8 cellular contexts compared by ENCODE assay signal in the genomic region with DNA sequence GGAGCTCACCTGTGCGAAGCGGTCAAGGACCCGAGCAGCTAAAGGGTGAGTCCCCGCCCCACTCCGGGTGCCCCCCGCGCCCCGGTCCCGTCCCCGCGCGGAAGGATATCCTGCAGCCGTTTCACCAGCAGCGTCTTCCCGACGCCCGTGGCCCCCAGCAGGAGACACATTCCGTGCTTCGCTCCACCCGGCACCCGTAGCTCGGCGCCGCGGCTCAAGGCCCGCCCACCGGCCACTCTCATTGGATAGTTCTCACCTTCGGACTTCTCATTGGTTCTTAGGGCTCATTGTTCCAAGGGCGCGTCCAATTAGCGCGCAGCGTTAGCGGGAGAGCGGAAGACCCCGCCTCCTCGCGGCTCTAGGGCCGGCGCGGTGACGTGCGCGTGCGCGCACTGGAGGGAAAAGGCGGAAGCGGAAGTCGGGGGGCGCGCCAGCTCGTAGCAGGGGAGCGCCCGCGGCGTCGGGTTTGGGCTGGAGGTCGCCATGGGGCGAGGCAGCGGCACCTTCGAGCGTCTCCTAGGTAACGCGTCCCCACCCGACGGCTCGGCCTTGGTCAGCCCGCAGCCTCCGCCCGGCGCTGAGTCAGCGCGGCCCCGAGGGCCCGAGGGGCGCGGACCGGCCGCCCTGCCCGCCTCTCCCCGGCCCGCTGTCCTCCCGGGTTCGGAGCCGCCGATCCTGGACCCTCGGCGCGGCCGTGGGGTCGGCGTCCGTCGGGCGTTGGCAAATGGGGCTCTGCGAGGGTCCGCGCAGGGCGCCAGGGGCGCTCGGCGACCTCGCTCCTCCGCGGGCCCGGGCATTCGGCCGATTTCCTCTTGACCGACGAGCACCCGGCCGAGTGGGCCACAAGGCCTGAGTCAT. TPM values are rescaled to one million over a fixed set of nuclear protein-coding genes. Genes with fewer than 3 reads are reported as not detected.
DNase-seq lines count a peak whose midpoint lies in the region; ATAC-seq and TF ChIP-seq lines count a peak whose summit lies in the region.

A gene with protein sequence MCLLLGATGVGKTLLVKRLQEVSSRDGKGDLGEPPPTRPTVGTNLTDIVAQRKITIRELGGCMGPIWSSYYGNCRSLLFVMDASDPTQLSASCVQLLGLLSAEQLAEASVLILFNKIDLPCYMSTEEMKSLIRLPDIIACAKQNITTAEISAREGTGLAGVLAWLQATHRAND (minus strand): TSS at position 214 of the 858 bp plus-strand sequence. CDS start 44 bp downstream, at position 170.
A gene with protein sequence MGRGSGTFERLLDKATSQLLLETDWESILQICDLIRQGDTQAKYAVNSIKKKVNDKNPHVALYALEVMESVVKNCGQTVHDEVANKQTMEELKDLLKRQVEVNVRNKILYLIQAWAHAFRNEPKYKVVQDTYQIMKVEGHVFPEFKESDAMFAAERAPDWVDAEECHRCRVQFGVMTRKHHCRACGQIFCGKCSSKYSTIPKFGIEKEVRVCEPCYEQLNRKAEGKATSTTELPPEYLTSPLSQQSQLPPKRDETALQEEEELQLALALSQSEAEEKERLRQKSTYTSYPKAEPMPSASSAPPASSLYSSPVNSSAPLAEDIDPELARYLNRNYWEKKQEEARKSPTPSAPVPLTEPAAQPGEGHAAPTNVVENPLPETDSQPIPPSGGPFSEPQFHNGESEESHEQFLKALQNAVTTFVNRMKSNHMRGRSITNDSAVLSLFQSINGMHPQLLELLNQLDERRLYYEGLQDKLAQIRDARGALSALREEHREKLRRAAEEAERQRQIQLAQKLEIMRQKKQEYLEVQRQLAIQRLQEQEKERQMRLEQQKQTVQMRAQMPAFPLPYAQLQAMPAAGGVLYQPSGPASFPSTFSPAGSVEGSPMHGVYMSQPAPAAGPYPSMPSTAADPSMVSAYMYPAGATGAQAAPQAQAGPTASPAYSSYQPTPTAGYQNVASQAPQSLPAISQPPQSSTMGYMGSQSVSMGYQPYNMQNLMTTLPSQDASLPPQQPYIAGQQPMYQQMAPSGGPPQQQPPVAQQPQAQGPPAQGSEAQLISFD (plus strand): TSS at position 428 of the 858 bp plus-strand sequence. CDS start 56 bp downstream, at position 484.

- H3K4me3 Mint-ChIP-seq in activated T-helper 2 cell treated with anti-CD3 and anti-CD28 coated beads, Interferon-gamma antibody, Interleukin-2, Interleukin-4, amounts not matched to agents 10 μg/mL and 5 μg/mL and 100 μg/mL, durations not matched to agents 14 hours and 24 hours and 36 hours (ENCODE audit: low read depth) = peak within 1 kb of the TSS; percentile 94
- peak within 1 kb of the TSS; percentile 88 to 99 (median 96) for H3K4me3 Mint-ChIP-seq in naive thymus-derived CD4-positive, alpha-beta T cell
- H3K4me3 Mint-ChIP-seq in stimulated activated naive B cell treated with anti-CD40 and anti-IgM and Interleukin-4, amounts not matched to agents 10 μg/mL and 1 μg/mL and 100 μg/mL, for 72 hours = peak within 1 kb of the TSS; percentile 84 to 85

- H3K36me3 ChIP-seq in RWPE2 (ENCODE audit: low read depth) (peaks cover 34% of the 10 kb centered on the region), fibroblast of lung (ENCODE audit: control insufficient read depth, insufficient read depth, low read length) (peaks cover 30% of the 10 kb centered on the region)
- H3K36me3 ChIP-seq in naive thymus-derived CD4-positive, alpha-beta T cell (ENCODE audit: control insufficient read depth in 2 of 3, insufficient read depth in 3 of 3, low read length in 3 of 3) = peaks cover 6 to 40% (median 16%) of the 10 kb centered on the region in 3 experiments

- DNase-seq in EH (ENCODE audit: low read depth) (peak; percentile 98), H4 (ENCODE audit: low spot score) (peak; percentile 98), LoVo (ENCODE audit: low spot score) (peak; percentile 98), RWPE2 (ENCODE audit: low spot score) (peak; percentile 96), fibroblast of lung (ENCODE audit: low read depth in 2 of 2) (peak; percentile 99 to 100)
- peak; percentile 98 for DNase-seq in activated T-helper 2 cell treated with anti-CD3 and anti-CD28 coated beads, Interferon-gamma antibody, Interleukin-2, Interleukin-4, amounts not matched to agents 10 μg/mL and 5 μg/mL and 100 μg/mL, durations not matched to agents 14 hours and 24 hours and 36 hours (ENCODE audit: low spot score)
- peak; percentile 91 to 98 (median 97) for DNase-seq in naive thymus-derived CD4-positive, alpha-beta T cell
- peak; percentile 98 for DNase-seq in stimulated activated naive B cell treated with anti-CD40 and anti-IgM and Interleukin-4, amounts not matched to agents 10 μg/mL and 1 μg/mL and 100 μg/mL, for 72 hours

- H3K27me3 ChIP-seq in RWPE2 (ENCODE audit: insufficient read depth, poor library complexity, severe bottlenecking) = no peaks in the 10 kb centered on the region
- H3K27me3 ChIP-seq in fibroblast of lung (ENCODE audit: control insufficient read depth, insufficient read depth, low read length) = no peaks in the 10 kb centered on the region
- no peaks in the 10 kb centered on the region for H3K27me3 ChIP-seq in naive thymus-derived CD4-positive, alpha-beta T cell (ENCODE audit: control insufficient read depth in 2 of 2, insufficient read depth in 2 of 2, low read length in 2 of 2)

- no peak for TF ChIP-seq CTCF in RWPE2 (IDR thresholded peaks at IDR 0.05; ENCODE audit: poor library complexity, severe bottlenecking)
- TF ChIP-seq CTCF in fibroblast of lung (conservative IDR thresholded peaks at IDR 0.05 in 1 of 2, IDR thresholded peaks at IDR 0.05 in 1 of 2; ENCODE audit: low read depth in 1 of 2, low read length in 2 of 2) = no peak

- no peaks in the 10 kb centered on the region for H3K9me3 Mint-ChIP-seq in activated T-helper 2 cell treated with anti-CD3 and anti-CD28 coated beads, Interferon-gamma antibody, Interleukin-2, Interleukin-4, amounts not matched to agents 10 μg/mL and 5 μg/mL and 100 μg/mL, durations not matched to agents 14 hours and 24 hours and 36 hours
- peaks cover 0 to 4% (median 0%) of the 10 kb centered on the region in 11 donors for H3K9me3 Mint-ChIP-seq in naive thymus-derived CD4-positive, alpha-beta T cell
- H3K9me3 Mint-ChIP-seq in stimulated activated naive B cell treated with anti-CD40 and anti-IgM and Interleukin-4, amounts not matched to agents 10 μg/mL and 1 μg/mL and 100 μg/mL, for 72 hours = no peaks in the 10 kb centered on the region

- intact Hi-C loops in activated T-helper 2 cell treated with anti-CD3 and anti-CD28 coated beads, Interferon-gamma antibody, Interleukin-2, Interleukin-4, amounts not matched to agents 10 μg/mL and 5 μg/mL and 100 μg/mL, durations not matched to agents 14 hours and 24 hours and 36 hours (cut with micrococcal nuclease) = no loop called here
- intact Hi-C loops in naive thymus-derived CD4-positive, alpha-beta T cell (cut with micrococcal nuclease) = loop anchor here (1.0 to 10.0 kb wide), 12 partner anchors 17 to 413 kb away; a partner anchor contains a TSS

- peaks cover 68% of the 10 kb centered on the region for H3K79me2 ChIP-seq in fibroblast of lung (ENCODE audit: control insufficient read depth, insufficient read depth, low read length)

- H3K4me1 ChIP-seq in RWPE2 (ENCODE audit: insufficient read depth, poor library complexity, severe bottlenecking) (peaks cover 7% of the 10 kb centered on the region), fibroblast of lung (ENCODE audit: control insufficient read depth, extremely low read depth, insufficient read depth, low read length) (peaks cover 12% of the 10 kb centered on the region)
- H3K4me1 ChIP-seq in naive thymus-derived CD4-positive, alpha-beta T cell (ENCODE audit: control insufficient read depth in 2 of 2, insufficient read depth in 2 of 2, low read length in 2 of 2) = peaks cover 22 to 24% of the 10 kb centered on the region in 2 donors

- peaks cover 26% of the 10 kb centered on the region for H3K4me1 Mint-ChIP-seq in activated T-helper 2 cell treated with anti-CD3 and anti-CD28 coated beads, Interferon-gamma antibody, Interleukin-2, Interleukin-4, amounts not matched to agents 10 μg/mL and 5 μg/mL and 100 μg/mL, durations not matched to agents 14 hours and 24 hours and 36 hours (ENCODE audit: low read depth)
- H3K4me1 Mint-ChIP-seq in naive thymus-derived CD4-positive, alpha-beta T cell = peaks cover 22 to 49% (median 40%) of the 10 kb centered on the region in 7 donors
- H3K4me1 Mint-ChIP-seq in stimulated activated naive B cell treated with anti-CD40 and anti-IgM and Interleukin-4, amounts not matched to agents 10 μg/mL and 1 μg/mL and 100 μg/mL, for 72 hours = peaks cover 32 to 44% of the 10 kb centered on the region in 2 donors

- peaks cover 46% of the 10 kb centered on the region for H3K36me3 Mint-ChIP-seq in activated T-helper 2 cell treated with anti-CD3 and anti-CD28 coated beads, Interferon-gamma antibody, Interleukin-2, Interleukin-4, amounts not matched to agents 10 μg/mL and 5 μg/mL and 100 μg/mL, durations not matched to agents 14 hours and 24 hours and 36 hours (ENCODE audit: low read depth)
- H3K36me3 Mint-ChIP-seq in naive thymus-derived CD4-positive, alpha-beta T cell = peaks cover 4 to 16% (median 5%) of the 10 kb centered on the region in 5 donors
- peaks cover 28 to 43% of the 10 kb centered on the region in 2 donors for H3K36me3 Mint-ChIP-seq in stimulated activated naive B cell treated with anti-CD40 and anti-IgM and Interleukin-4, amounts not matched to agents 10 μg/mL and 1 μg/mL and 100 μg/mL, for 72 hours

- H3K27ac Mint-ChIP-seq in activated T-helper 2 cell treated with anti-CD3 and anti-CD28 coated beads, Interferon-gamma antibody, Interleukin-2, Interleukin-4, amounts not matched to agents 10 μg/mL and 5 μg/mL and 100 μg/mL, durations not matched to agents 14 hours and 24 hours and 36 hours = peak within 1 kb of the TSS; percentile 93
- H3K27ac Mint-ChIP-seq in naive thymus-derived CD4-positive, alpha-beta T cell = peak within 1 kb of the TSS; percentile 83 to 97 (median 95)
- H3K27ac Mint-ChIP-seq in stimulated activated naive B cell treated with anti-CD40 and anti-IgM and Interleukin-4, amounts not matched to agents 10 μg/mL and 1 μg/mL and 100 μg/mL, for 72 hours = peak within 1 kb of the TSS; percentile 92

- H3K27me3 Mint-ChIP-seq in activated T-helper 2 cell treated with anti-CD3 and anti-CD28 coated beads, Interferon-gamma antibody, Interleukin-2, Interleukin-4, amounts not matched to agents 10 μg/mL and 5 μg/mL and 100 μg/mL, durations not matched to agents 14 hours and 24 hours and 36 hours (ENCODE audit: low read depth) = no peaks in the 10 kb centered on the region
- H3K27me3 Mint-ChIP-seq in naive thymus-derived CD4-positive, alpha-beta T cell = peaks cover 0 to 3% (median 0%) of the 10 kb centered on the region in 5 donors
- H3K27me3 Mint-ChIP-seq in stimulated activated naive B cell treated with anti-CD40 and anti-IgM and Interleukin-4, amounts not matched to agents 10 μg/mL and 1 μg/mL and 100 μg/mL, for 72 hours = no peaks in the 10 kb centered on the region

- peak within 1 kb of the TSS; percentile 100 for H3K4me2 ChIP-seq in fibroblast of lung (ENCODE audit: extremely low read depth, insufficient read depth, low read length)

- POLR2A ChIA-PET in naive thymus-derived CD4-positive, alpha-beta T cell (lab: Charles Lee) = interaction anchor here (0.6 to 4.7 kb wide), 24 partner anchors 8 to 772 kb away, joined by 3 to 49 read pairs (median 4); a partner anchor contains a TSS

- H4K20me1 ChIP-seq in fibroblast of lung (ENCODE audit: control insufficient read depth, extremely low read depth, insufficient read depth, low read length) = peaks cover 2% of the 10 kb centered on the region

- peak within 1 kb of the TSS; percentile 88 for H3K4me3 ChIP-seq in RWPE2 (ENCODE audit: severe bottlenecking)
- H3K4me3 ChIP-seq in fibroblast of lung (replicated peaks in 1 of 4; ENCODE audit: control extremely low read depth in 1 of 4, insufficient read depth in 1 of 4, low read depth in 3 of 4, low read length in 4 of 4) = peak within 1 kb of the TSS; percentile 89 to 97 (median 92)
- H3K4me3 ChIP-seq in naive thymus-derived CD4-positive, alpha-beta T cell (ENCODE audit: low read length) = peak within 1 kb of the TSS; percentile 76

- peak within 1 kb of the TSS; percentile 89 for H3K27ac ChIP-seq in RWPE2 (ENCODE audit: poor library complexity, severe bottlenecking)
- peak within 1 kb of the TSS; percentile 96 for H3K27ac ChIP-seq in fibroblast of lung (ENCODE audit: insufficient read depth, low read length)
- H3K27ac ChIP-seq in naive thymus-derived CD4-positive, alpha-beta T cell (ENCODE audit: low read depth, low read length) = peak within 1 kb of the TSS; percentile 84

- peak within 1 kb of the TSS; percentile 97 for H3K9ac ChIP-seq in fibroblast of lung (ENCODE audit: insufficient read depth, low read length)

- ATAC-seq in RWPE2 (ENCODE audit: low read depth) = peak; percentile 90
- peak; percentile 98 for ATAC-seq in naive thymus-derived CD4-positive, alpha-beta T cell
- ATAC-seq in stimulated activated naive B cell treated with anti-CD40 and anti-IgM and Interleukin-4, amounts not matched to agents 10 μg/mL and 1 μg/mL and 100 μg/mL, for 72 hours (replicated peaks) = peak; percentile 96 to 97

- H2AFZ ChIP-seq in fibroblast of lung (ENCODE audit: low read length) = peak within 1 kb of the TSS; percentile 57

- CTCF ChIA-PET in naive thymus-derived CD4-positive, alpha-beta T cell (lab: Charles Lee) = interaction anchor here (0.5 kb wide), 1 partner anchor 29 kb away, joined by 3 read pairs; no protein-coding TSS in a partner anchor

- H3K9me3 ChIP-seq in RWPE2 (ENCODE audit: severe bottlenecking) (no peaks in the 10 kb centered on the region), fibroblast of lung (ENCODE audit: control insufficient read depth, insufficient read depth, low read depth, low read length) (no peaks in the 10 kb centered on the region)
- H3K9me3 ChIP-seq in naive thymus-derived CD4-positive, alpha-beta T cell (ENCODE audit: control insufficient read depth in 2 of 3, low read length in 3 of 3) = no peaks in the 10 kb centered on the region

RNA-seq across cellular contexts. Expression of the first gene that starts in this region (rescaled TPM):
- 31.1 and 47.5 TPM in 2 replicates for total RNA-seq in H4 (2014; rRNA removed; shearing (Covaris generic))
- total RNA-seq in activated T-helper 2 cell treated with anti-CD3 and anti-CD28 coated beads, Interferon-gamma antibody, Interleukin-2, Interleukin-4, amounts not matched to agents 10 μg/mL and 5 μg/mL and 100 μg/mL, durations not matched to agents 14 hours and 24 hours and 36 hours = 33.3 and 35.0 TPM in 2 replicates
- total RNA-seq in fibroblast of lung = 22.3 and 28.1 TPM in 2 replicates
- 35.8 and 55.8 TPM in 2 replicates for polyA plus RNA-seq in fibroblast of lung
- 30.3 and 50.6 TPM in 2 replicates for polyA plus RNA-seq in fibroblast of lung (2012)
- polyA minus RNA-seq in fibroblast of lung (ENCODE audit: low replicate concordance) = 13.9 and 40.1 TPM in 2 replicates
- total RNA-seq in naive thymus-derived CD4-positive, alpha-beta T cell = 10 to 100 TPM; 12.0 to 30.6 (median 30.1) TPM
- 10 to 100 TPM; 33.6 to 35.3 TPM for polyA plus RNA-seq in naive thymus-derived CD4-positive, alpha-beta T cell

RNA-seq across cellular contexts. Expression of the second gene that starts in this region (rescaled TPM):
- 26.6 and 38.3 TPM in 2 replicates for total RNA-seq in H4 (2014; rRNA removed; shearing (Covaris generic))
- total RNA-seq in activated T-helper 2 cell treated with anti-CD3 and anti-CD28 coated beads, Interferon-gamma antibody, Interleukin-2, Interleukin-4, amounts not matched to agents 10 μg/mL and 5 μg/mL and 100 μg/mL, durations not matched to agents 14 hours and 24 hours and 36 hours = 130 and 134 TPM in 2 replicates
- 55.2 and 65.7 TPM in 2 replicates for total RNA-seq in fibroblast of lung
- polyA plus RNA-seq in fibroblast of lung = 43.1 and 81.1 TPM in 2 replicates
- polyA plus RNA-seq in fibroblast of lung (2012) = 59.4 and 88.8 TPM in 2 replicates
- 219 and 227 TPM in 2 replicates for polyA minus RNA-seq in fibroblast of lung (ENCODE audit: low replicate concordance)
- 100 to 1,000 TPM; 108 to 174 (median 153) TPM for total RNA-seq in naive thymus-derived CD4-positive, alpha-beta T cell
- 10 to 100 TPM; 19.8 to 40.3 TPM for polyA plus RNA-seq in naive thymus-derived CD4-positive, alpha-beta T cell

Comparison
In these comparisons a context has a peak if more than half of its experiments do, and no peak if none do; other contexts are left out.
1. Peak in every context shown above with its lines: DNase-seq, ATAC-seq, H3K4me3 ChIP-seq and H3K27ac ChIP-seq.